Comparison of ENCODE assay signal across 26 cellular contexts in genomic region chr5:80865547-80865946, GRCh38.
DNase-seq lines count a peak whose midpoint lies in the region; ATAC-seq, FAIRE-seq and TF ChIP-seq lines count a peak whose summit lies in the region.
"Had no signal": no experiment of that assay in that cellular context is flagged by ENCODE, and none has a peak within 500 bp of the region (broad histone marks: within the 10 kb centered on the region; RNA-seq: fewer than 3 reads in every experiment).

No MANE protein-coding gene starts in this region.

- DNase-seq in AG10803 (ENCODE audit: low read depth) (peak; percentile 81), GM12864 (ENCODE audit: low read depth) (no peak), astrocyte (ENCODE audit: low read depth) (peak; percentile 31), fibroblast of the aortic adventitia (ENCODE audit: low read depth) (peak; percentile 63), NOMO-1 treated with dmso at 0.1 percent for 144 hours (lab: John Stamatoyannopoulos, UW; ENCODE audit: unreplicated experiment) (no peak), DMS153 treated with DMSO at 0.1 percent for 48 hours (lab: John Stamatoyannopoulos, UW; ENCODE audit: unreplicated experiment) (no peak)
- DNase-seq: activated naive CD4-positive, alpha-beta T cell; amniotic stem cell; brain microvascular endothelial cell; DMS153; foreskin keratinocyte; heart left ventricle; left ventricle myocardium superior; NCI-H1048; NCI-H1694; NCI-H446; NCI-H774; right cardiac atrium; stimulated activated CD4-positive, alpha-beta T cell treated with anti-CD3 and anti-CD28 coated beads, Interleukin-4, amount 100 ng/mL, for 1 hour had no signal

- H3K27ac Mint-ChIP-seq in astrocyte (ENCODE audit: unreplicated experiment), result no peak overlapping the region

- no peaks in the 10 kb centered on the region for H3K79me2 ChIP-seq in astrocyte (ENCODE audit: insufficient read depth, low read length)
- H3K79me2 ChIP-seq: parathyroid adenoma had no signal

- no peak overlapping the region for H2AFZ ChIP-seq in astrocyte (ENCODE audit: low read depth, low read length)
- H2AFZ ChIP-seq: parathyroid adenoma had no signal

- peaks cover 4% of the 10 kb centered on the region for H3K36me3 Mint-ChIP-seq in astrocyte (ENCODE audit: low read depth, unreplicated experiment)

- no peak overlapping the region for H3K27ac ChIP-seq in astrocyte (ENCODE audit: low read depth, low read length)
- H3K27ac ChIP-seq: BLaER1 treated with 17β-estradiol and CSF1 and Interleukin-3, amounts not matched to agents 10 nM and 100 nM; brain microvascular endothelial cell; foreskin keratinocyte; heart left ventricle; parathyroid adenoma; tibial nerve; VCaP had no signal

- ATAC-seq in GM21723 (IDR thresholded peaks at IDR 0.05; ENCODE audit: unreplicated experiment), result no peak
- ATAC-seq: heart left ventricle, left ventricle myocardium superior, right cardiac atrium had no signal

- H3K9ac ChIP-seq in astrocyte (ENCODE audit: low read length), result no peak overlapping the region
- H3K9ac ChIP-seq: BLaER1 treated with 17β-estradiol and CSF1 and Interleukin-3, amounts not matched to agents 10 nM and 100 nM; parathyroid adenoma had no signal

- no peak overlapping the region for H3K4me2 ChIP-seq in astrocyte (ENCODE audit: low read length)
- H3K4me2 ChIP-seq: BLaER1 treated with 17β-estradiol and CSF1 and Interleukin-3, amounts not matched to agents 10 nM and 100 nM had no signal

- H3K9me3 ChIP-seq in astrocyte (ENCODE audit: insufficient read depth, low read depth, low read length), result no peaks in the 10 kb centered on the region
- H3K9me3 ChIP-seq: heart left ventricle, tibial nerve had no signal

- no peaks in the 10 kb centered on the region for H4K20me1 ChIP-seq in astrocyte (ENCODE audit: insufficient read depth, low read length)
- H4K20me1 ChIP-seq: BLaER1 treated with 17β-estradiol and CSF1 and Interleukin-3, amounts not matched to agents 10 nM and 100 nM had no signal

- H3K4me3 Mint-ChIP-seq in astrocyte (ENCODE audit: unreplicated experiment), result no peak overlapping the region

- no peak for FAIRE-seq in astrocyte (lab: Jason Lieb, UNC)
- FAIRE-seq: endothelial cell of umbilical vein, keratinocyte had no signal

- H3K4me3 ChIP-seq in AG10803 (ENCODE audit: low read length), result no peak overlapping the region
- no peak overlapping the region for H3K4me3 ChIP-seq in GM12864 (ENCODE audit: low read depth, low read length)
- H3K4me3 ChIP-seq in astrocyte (ENCODE audit: insufficient read depth, low read depth, low read length), result no peak overlapping the region
- no peak overlapping the region for H3K4me3 ChIP-seq in fibroblast of the aortic adventitia (ENCODE audit: low read depth, low read length)
- H3K4me3 ChIP-seq: BLaER1 treated with 17β-estradiol and CSF1 and Interleukin-3, amounts not matched to agents 10 nM and 100 nM; heart left ventricle; tibial nerve had no signal

- H3K4me1 ChIP-seq in astrocyte (ENCODE audit: insufficient read depth, low read length), result no peaks in the 10 kb centered on the region
- H3K4me1 ChIP-seq: parathyroid adenoma, tibial nerve had no signal

- peaks cover 2% of the 10 kb centered on the region for H3K9me3 Mint-ChIP-seq in astrocyte (ENCODE audit: unreplicated experiment)

- H3K4me1 Mint-ChIP-seq in astrocyte (ENCODE audit: low read depth, unreplicated experiment), result peaks cover 35% of the 10 kb centered on the region

- H3K36me3 ChIP-seq in astrocyte (ENCODE audit: insufficient read depth, low read length), result no peaks in the 10 kb centered on the region
- H3K36me3 ChIP-seq: brain microvascular endothelial cell had no signal

- H3K27me3 ChIP-seq in astrocyte (ENCODE audit: insufficient read depth, low read length), result no peaks in the 10 kb centered on the region
- H3K27me3 ChIP-seq: BLaER1 treated with 17β-estradiol and CSF1 and Interleukin-3, amounts not matched to agents 10 nM and 100 nM; brain microvascular endothelial cell; foreskin keratinocyte; heart left ventricle; tibial nerve had no signal

- TF ChIP-seq CTCF in AG10803 (conservative IDR thresholded peaks at IDR 0.05; ENCODE audit: low read length) (peak; percentile 7; the same call in 1 of the 2 replicates), GM12864 (IDR thresholded peaks at IDR 0.05; ENCODE audit: low read depth, low read length, missing control alignments) (peak; percentile 2), astrocyte (IDR thresholded peaks at IDR 0.05; ENCODE audit: insufficient read depth, low read depth, low read length) (no peak), fibroblast of the aortic adventitia (IDR thresholded peaks at IDR 0.05; ENCODE audit: insufficient read depth, low read length) (no peak)

- no peaks in the 10 kb centered on the region for H3K27me3 Mint-ChIP-seq in astrocyte (ENCODE audit: low read depth, unreplicated experiment)

Comparison
In these comparisons a context has a peak if more than half of its experiments do, and no peak if none do; other contexts are left out.
1. DNase-seq: peak in AG10803 (single experiment), astrocyte (single experiment) and fibroblast of the aortic adventitia (single experiment); none in GM12864 (single experiment), NOMO-1 treated with dmso at 0.1 percent for 144 hours (single experiment) and DMS153 treated with DMSO at 0.1 percent for 48 hours (single experiment).
2. CTCF ChIP-seq: peak in AG10803 (single experiment) and GM12864 (single experiment); none in astrocyte (single experiment) and fibroblast of the aortic adventitia (single experiment).